In the genomic region with DNA sequence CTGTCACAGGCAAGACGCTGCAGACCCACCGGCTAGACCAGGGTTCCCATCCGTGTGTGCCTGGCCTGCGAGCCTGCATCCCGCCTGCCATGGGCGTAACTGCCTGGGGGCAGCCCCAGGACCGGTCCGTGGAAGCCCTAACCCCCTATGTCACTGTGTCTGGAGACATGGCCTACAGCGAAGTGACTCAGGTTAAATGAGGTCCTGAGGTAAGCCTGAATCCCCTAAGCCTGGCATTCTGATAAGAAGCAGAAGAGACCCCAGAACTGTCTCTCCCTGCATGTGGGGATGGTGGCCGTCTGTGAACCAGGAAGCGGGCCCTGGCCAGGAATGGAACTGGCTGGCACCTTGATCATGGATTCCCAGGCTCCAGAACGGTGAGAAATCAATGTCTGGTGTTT, we compare ENCODE assay signal across 23 cellular contexts.
DNase-seq lines count a peak whose midpoint lies in the region; ATAC-seq and TF ChIP-seq lines count a peak whose summit lies in the region.
"Had no signal": no experiment of that assay in that cellular context is flagged by ENCODE, and none has a peak within 500 bp of the region (broad histone marks: within the 10 kb centered on the region; RNA-seq: fewer than 3 reads in every experiment).

No MANE protein-coding gene starts in this region.

- no peak for TF ChIP-seq RAD21 in IMR-90 (IDR thresholded peaks at IDR 0.05; ENCODE audit: low read length)

- H3K14ac ChIP-seq in H9 (ENCODE audit: insufficient read depth, low read length) (no peak overlapping the region; the same call in 1 of the 2 replicates), IMR-90 (replicated peaks; ENCODE audit: low read depth, low read length) (no peak overlapping the region)

- peak overlapping the region; percentile 24 for H2AK9ac ChIP-seq in IMR-90 (replicated peaks; ENCODE audit: low read depth, low read length, poor library complexity)

- H2AFZ ChIP-seq in H9 (ENCODE audit: low read length) (no peak overlapping the region), IMR-90 (replicated peaks; ENCODE audit: low read length, poor library complexity) (no peak overlapping the region)

- H3K4me3 ChIP-seq in IMR-90 (ENCODE audit: insufficient read depth, low read depth, low read length) (no peak overlapping the region), brain microvascular endothelial cell (ENCODE audit: low read depth, low read length) (no peak overlapping the region)
- H3K4me3 ChIP-seq: BLaER1, SJSA1 had no signal

- no peak overlapping the region for H3K9ac ChIP-seq in H9 (ENCODE audit: extremely low read depth, insufficient read length, low read length)
- no peak overlapping the region for H3K9ac ChIP-seq in IMR-90 (ENCODE audit: low read depth, low read length)
- H3K9ac ChIP-seq: BLaER1 had no signal

- H3T11ph ChIP-seq in H9 (ENCODE audit: low read length), result no peak overlapping the region

- H3K23ac ChIP-seq in H9 (ENCODE audit: insufficient read length, low read depth, low read length), result no peak overlapping the region
- H3K23ac ChIP-seq in IMR-90 (ENCODE audit: low read depth, low read length), result no peak overlapping the region

- TF ChIP-seq CTCF in H9 (conservative IDR thresholded peaks at IDR 0.05) (no peak), IMR-90 (conservative IDR thresholded peaks at IDR 0.05; ENCODE audit: low read depth, low read length) (no peak), osteocyte (IDR thresholded peaks at IDR 0.05) (no peak), brain microvascular endothelial cell (IDR thresholded peaks at IDR 0.05; ENCODE audit: low read depth, low read length, missing control alignments) (no peak)

- H2BK15ac ChIP-seq in H9 (ENCODE audit: low read depth, low read length) (no peak overlapping the region), IMR-90 (ENCODE audit: low read depth, low read length) (no peak overlapping the region)

- H3K27ac ChIP-seq in H9 (ENCODE audit: insufficient read length, low read depth, low read length) (no peak overlapping the region), IMR-90 (ENCODE audit: insufficient read depth, low read length) (no peak overlapping the region), brain microvascular endothelial cell (no peak overlapping the region)
- H3K27ac ChIP-seq: BLaER1, SJSA1 had no signal

- H3K27me3 ChIP-seq in H9 (ENCODE audit: insufficient read depth, low read length) (no peaks in the 10 kb centered on the region), IMR-90 (ENCODE audit: control insufficient read depth, insufficient read depth, low read length) (no peaks in the 10 kb centered on the region), brain microvascular endothelial cell (replicated peaks) (no peaks in the 10 kb centered on the region)
- H3K27me3 ChIP-seq: BLaER1, SJSA1 had no signal

- CTCF ChIA-PET in IMR-90 (lab: Yijun Ruan, JAX), result no interaction called here

- H4K5ac ChIP-seq in H9 (ENCODE audit: insufficient read length, low read depth, low read length), result no peak overlapping the region
- H4K5ac ChIP-seq in IMR-90 (ENCODE audit: low read depth, low read length), result no peak overlapping the region

- H3K4me1 Mint-ChIP-seq in H9, result peaks cover 12% of the 10 kb centered on the region in 2 experiments
- H3K4me1 Mint-ChIP-seq in osteocyte (ENCODE audit: unreplicated experiment), result no peaks in the 10 kb centered on the region
- H3K4me1 Mint-ChIP-seq: IgD-negative memory B cell had no signal

- 0 out of 2 replicates have a peak, but pooled peaks cover 1% of the 10 kb centered on the region for H3K79me2 ChIP-seq in H9 (ENCODE audit: insufficient read depth, low read length)

- H3K27me3 Mint-ChIP-seq in H9 (ENCODE audit: low read depth) (peaks cover 41% of the 10 kb centered on the region), osteocyte (ENCODE audit: unreplicated experiment) (no peaks in the 10 kb centered on the region)

- H3K27ac Mint-ChIP-seq in H9 (no peak overlapping the region), osteocyte (ENCODE audit: unreplicated experiment) (no peak overlapping the region)
- H3K27ac Mint-ChIP-seq: CD4-positive, alpha-beta T cell; IgD-negative memory B cell had no signal

- no peak overlapping the region for H2BK20ac ChIP-seq in H9 (ENCODE audit: low read depth, low read length, poor library complexity, severe bottlenecking)
- H2BK20ac ChIP-seq in IMR-90 (ENCODE audit: low read depth, low read length), result no peak overlapping the region

- H3K79me1 ChIP-seq in H9 (ENCODE audit: insufficient read depth, low read depth, low read length, poor library complexity, severe bottlenecking), result no peaks in the 10 kb centered on the region
- no peaks in the 10 kb centered on the region for H3K79me1 ChIP-seq in IMR-90 (ENCODE audit: low read depth in 1 of 2, low read length in 2 of 2)

- dilution Hi-C loops in IMR-90 (cut with HindIII; ENCODE audit: low sequenced_read_pairs, unreplicated experiment), result no loop called here

- H3K36me3 Mint-ChIP-seq in H9 (ENCODE audit: insufficient read depth in 1 of 3, low read depth in 3 of 3) (peaks cover 0 to 4% (median 4%) of the 10 kb centered on the region in 3 experiments; a peak in 3 of 7 replicates), osteocyte (ENCODE audit: unreplicated experiment) (no peaks in the 10 kb centered on the region)
- H3K36me3 Mint-ChIP-seq: IgD-negative memory B cell had no signal

- H3K4me3 Mint-ChIP-seq in H9 (no peak overlapping the region), osteocyte (ENCODE audit: unreplicated experiment) (no peak overlapping the region)
- H3K4me3 Mint-ChIP-seq: CD4-positive, alpha-beta T cell; IgD-negative memory B cell had no signal

- no peaks in the 10 kb centered on the region for H3K23me2 ChIP-seq in H9 (ENCODE audit: insufficient read length, low read depth, low read length, poor library complexity, severe bottlenecking)

- H3K9me3 ChIP-seq in H9 (ENCODE audit: control insufficient read depth, low read depth, low read length), result no peaks in the 10 kb centered on the region
- H3K9me3 ChIP-seq in IMR-90 (ENCODE audit: control insufficient read depth, insufficient read depth, low read length), result peaks cover 52% of the 10 kb centered on the region
- H3K9me3 ChIP-seq: BLaER1 had no signal

- H3K9me1 ChIP-seq in IMR-90 (ENCODE audit: insufficient read depth, low read length), result no peaks in the 10 kb centered on the region

- POLR2A ChIA-PET in IMR-90 (lab: Charles Lee; ENCODE audit: unreplicated experiment), result no interaction called here

- BruUV-seq in IMR-90 (replicated peaks; lab: Mats Ljungman, UMichigan), result no TSS peak

- no peak overlapping the region for H2BK12ac ChIP-seq in H9 (ENCODE audit: insufficient read length, low read depth, low read length)

- H3K9me3 Mint-ChIP-seq in H9 (peaks cover 9 to 12% of the 10 kb centered on the region in 2 experiments; a peak in 4 of 5 replicates), osteocyte (ENCODE audit: unreplicated experiment) (peaks cover 6% of the 10 kb centered on the region)
- H3K9me3 Mint-ChIP-seq: CD4-positive, alpha-beta T cell had no signal

- H2BK120ac ChIP-seq in H9 (ENCODE audit: low read depth, low read length, poor library complexity, severe bottlenecking), result no peak overlapping the region
- H2BK120ac ChIP-seq in IMR-90 (ENCODE audit: low read depth, low read length), result no peak overlapping the region

- no peak overlapping the region for H3K4ac ChIP-seq in H9 (ENCODE audit: low read depth, low read length)
- no peak overlapping the region for H3K4ac ChIP-seq in IMR-90 (ENCODE audit: low read depth, low read length)

- H3K4me2 ChIP-seq in H9 (ENCODE audit: insufficient read depth, insufficient read length, low read length) (no peak overlapping the region), IMR-90 (ENCODE audit: low read depth, low read length) (no peak overlapping the region)
- H3K4me2 ChIP-seq: BLaER1 had no signal

- ATAC-seq in IMR-90 (ENCODE audit: low read depth), result no peak
- no peak for ATAC-seq in GM18520 (IDR thresholded peaks at IDR 0.05; ENCODE audit: unreplicated experiment)
- ATAC-seq: Right ventricle myocardium inferior had no signal

- WGBS in H9 (ENCODE audit: extremely low coverage, insufficient read length, low lambda C conversion rate), result no CpG with 5 or more reads among the region's 12 CpGs
- 28% methylated on average over 4 of the region's 12 CpGs; no CpG with 5 or more reads in 1 of the 2 experiments for WGBS in IMR-90 (ENCODE audit: extremely low coverage in 2 of 2, insufficient read length in 1 of 2), 2 experiments

- no peak overlapping the region for H3K18ac ChIP-seq in H9 (ENCODE audit: insufficient read length, low read depth, low read length)
- H3K18ac ChIP-seq in IMR-90 (ENCODE audit: low read depth, low read length), result no peak overlapping the region

- H3K56ac ChIP-seq in H9 (ENCODE audit: insufficient read length, low read depth, low read length) (no peak overlapping the region), IMR-90 (ENCODE audit: extremely low read depth, insufficient read depth, low read length) (no peak overlapping the region)

- in situ Hi-C loops in IMR-90 (cut with MboI; ENCODE audit: low sequenced_read_pairs), result no loop called here
- in situ Hi-C loops in brain microvascular endothelial cell (cut with HindIII; ENCODE audit: low pct_ligation_motif_present, low sequenced_read_pairs), result no loop called here

- no peak for TF ChIP-seq POLR2A in IMR-90 (IDR thresholded peaks at IDR 0.05; ENCODE audit: low read depth, low read length)

- DNase-seq in H9, result peak; percentile 17
- no peak for DNase-seq in IMR-90
- peak; percentile 29 for DNase-seq in islet precursor cell
- DNase-seq in osteocyte (ENCODE audit: extremely low spot score, unreplicated experiment), result peak; percentile 73
- DNase-seq in brain microvascular endothelial cell, result no peak
- no peak for DNase-seq in stimulated activated naive CD4-positive, alpha-beta T cell treated with Interleukin-2 at 50 U/mL for 16 hours (lab: John Stamatoyannopoulos, UW)
- DNase-seq in AG08395 (ENCODE audit: low spot score), result no peak
- DNase-seq: COR-L47, DMS79, H7, NCI-H1048, NCI-H1436, NCI-H187 treated with DMSO at 0.1 percent for 48 hours, NCI-H2107, NCI-H446 treated with DMSO at 0.1 percent for 48 hours, NCI-H526 treated with DMSO at 0.1 percent for 48 hours, OCI-M1 had no signal

- H2BK5ac ChIP-seq in H9 (ENCODE audit: insufficient read length, low read length), result no peak overlapping the region
- no peak overlapping the region for H2BK5ac ChIP-seq in IMR-90 (ENCODE audit: low read depth, low read length, poor library complexity, severe bottlenecking)

- H3K36me3 ChIP-seq in IMR-90 (ENCODE audit: control insufficient read depth, insufficient read depth, low read length) (no peaks in the 10 kb centered on the region), brain microvascular endothelial cell (replicated peaks) (no peaks in the 10 kb centered on the region)
- H3K36me3 ChIP-seq: BLaER1, SJSA1 had no signal

- intact Hi-C loops in IMR-90 (cut with micrococcal nuclease), result no loop called here

- H3K4me1 ChIP-seq in H9 (ENCODE audit: insufficient read depth, low read length), result no peaks in the 10 kb centered on the region
- no peaks in the 10 kb centered on the region for H3K4me1 ChIP-seq in IMR-90 (ENCODE audit: control insufficient read depth, insufficient read depth, low read length)
- H3K4me1 ChIP-seq: BLaER1, SJSA1 had no signal

- H4K20me1 ChIP-seq in H9 (ENCODE audit: control insufficient read depth, insufficient read depth, insufficient read length) (no peaks in the 10 kb centered on the region), IMR-90 (ENCODE audit: insufficient read depth, low read length) (no peaks in the 10 kb centered on the region)
- H4K20me1 ChIP-seq: BLaER1 had no signal

- H2AK5ac ChIP-seq in H9 (ENCODE audit: insufficient read length, low read length) (no peak overlapping the region), IMR-90 (ENCODE audit: low read depth, low read length) (no peak overlapping the region)

- H4K8ac ChIP-seq in H9 (replicated peaks; ENCODE audit: insufficient read length, low read depth, low read length), result no peak overlapping the region
- H4K8ac ChIP-seq in IMR-90 (ENCODE audit: low read depth in 2 of 2, low read length in 2 of 2), result no peak overlapping the region

- H4K91ac ChIP-seq in H9 (ENCODE audit: insufficient read length, low read depth, low read length) (no peak overlapping the region), IMR-90 (ENCODE audit: insufficient read depth, low read depth, low read length) (no peak overlapping the region)

Comparison
In these comparisons a context has a peak if more than half of its experiments do, and no peak if none do; other contexts are left out.
1. DNase-seq: peak in H9 (single experiment), islet precursor cell (single experiment) and osteocyte (single experiment); none in IMR-90 (single experiment), brain microvascular endothelial cell (single experiment), stimulated activated naive CD4-positive, alpha-beta T cell treated with Interleukin-2 at 50 U/mL for 16 hours (single experiment) and AG08395 (single experiment).